1 cellular context compared by ENCODE assay signal in genomic region chr2:25982273-25982967, GRCh38.
TF ChIP-seq lines count a peak whose summit lies in the region.

Gene KIF3C (minus strand): TSS chr2:25982497. CDS start chr2:25981917, 580 bp downstream.

TF ChIP-seq in HepG2, 621 proteins besides CTCF, POLR2A, EP300 and RAD21 (continued from another document and continues in another):
- no peak for TF ChIP-seq FOXO4 (CRISPR knock-in tag; conservative IDR thresholded peaks at IDR 0.05)
- no peak for TF ChIP-seq NR1H2 (CRISPR knock-in tag; IDR thresholded peaks at IDR 0.05; ENCODE audit: borderline replicate concordance, low read depth)
- TF ChIP-seq KLF6 (CRISPR knock-in tag; IDR thresholded peaks at IDR 0.05), result no peak
- 0 out of 2 replicates have a peak, but pooled peaks have one; percentile 66 for TF ChIP-seq ZZZ3 (CRISPR knock-in tag; IDR thresholded peaks at IDR 0.05; ENCODE audit: borderline replicate concordance)
- no peak for TF ChIP-seq LBX2 (CRISPR knock-in tag; IDR thresholded peaks at IDR 0.05; ENCODE audit: borderline replicate concordance)
- TF ChIP-seq, protein P1, sequence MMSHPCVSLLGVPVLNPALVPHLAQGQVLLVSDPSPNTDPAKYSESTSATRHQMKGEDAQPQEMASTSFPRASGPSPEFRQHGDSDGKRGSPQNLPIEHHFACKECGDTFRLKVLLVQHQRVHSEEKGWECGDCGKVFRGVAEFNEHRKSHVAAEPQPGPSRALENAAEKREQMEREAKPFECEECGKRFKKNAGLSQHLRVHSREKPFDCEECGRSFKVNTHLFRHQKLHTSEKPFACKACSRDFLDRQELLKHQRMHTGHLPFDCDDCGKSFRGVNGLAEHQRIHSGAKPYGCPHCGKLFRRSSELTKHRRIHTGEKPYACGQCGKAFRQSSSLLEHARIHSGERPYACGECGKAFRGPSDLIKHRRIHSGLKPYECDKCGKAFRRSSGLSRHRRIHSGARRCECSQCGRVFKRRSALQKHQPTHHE (CRISPR knock-in tag; IDR thresholded peaks at IDR 0.05; ENCODE audit: borderline replicate concordance), result peak; percentile 55; the same call in 1 of the 2 replicates
- TF ChIP-seq ZNF260 (CRISPR knock-in tag; IDR thresholded peaks at IDR 0.05; ENCODE audit: borderline replicate concordance, low read depth), result no peak
- TF ChIP-seq, protein P2, sequence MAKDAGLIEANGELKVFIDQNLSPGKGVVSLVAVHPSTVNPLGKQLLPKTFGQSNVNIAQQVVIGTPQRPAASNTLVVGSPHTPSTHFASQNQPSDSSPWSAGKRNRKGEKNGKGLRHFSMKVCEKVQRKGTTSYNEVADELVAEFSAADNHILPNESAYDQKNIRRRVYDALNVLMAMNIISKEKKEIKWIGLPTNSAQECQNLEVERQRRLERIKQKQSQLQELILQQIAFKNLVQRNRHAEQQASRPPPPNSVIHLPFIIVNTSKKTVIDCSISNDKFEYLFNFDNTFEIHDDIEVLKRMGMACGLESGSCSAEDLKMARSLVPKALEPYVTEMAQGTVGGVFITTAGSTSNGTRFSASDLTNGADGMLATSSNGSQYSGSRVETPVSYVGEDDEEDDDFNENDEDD (CRISPR knock-in tag; IDR thresholded peaks at IDR 0.05; ENCODE audit: borderline replicate concordance), result no peak
- no peak for TF ChIP-seq ZNF709 (CRISPR knock-in tag; IDR thresholded peaks at IDR 0.05)
- TF ChIP-seq, protein P3, sequence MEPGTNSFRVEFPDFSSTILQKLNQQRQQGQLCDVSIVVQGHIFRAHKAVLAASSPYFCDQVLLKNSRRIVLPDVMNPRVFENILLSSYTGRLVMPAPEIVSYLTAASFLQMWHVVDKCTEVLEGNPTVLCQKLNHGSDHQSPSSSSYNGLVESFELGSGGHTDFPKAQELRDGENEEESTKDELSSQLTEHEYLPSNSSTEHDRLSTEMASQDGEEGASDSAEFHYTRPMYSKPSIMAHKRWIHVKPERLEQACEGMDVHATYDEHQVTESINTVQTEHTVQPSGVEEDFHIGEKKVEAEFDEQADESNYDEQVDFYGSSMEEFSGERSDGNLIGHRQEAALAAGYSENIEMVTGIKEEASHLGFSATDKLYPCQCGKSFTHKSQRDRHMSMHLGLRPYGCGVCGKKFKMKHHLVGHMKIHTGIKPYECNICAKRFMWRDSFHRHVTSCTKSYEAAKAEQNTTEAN (CRISPR knock-in tag; conservative IDR thresholded peaks at IDR 0.05), result no peak
- TF ChIP-seq MTA1 (CRISPR knock-in tag; IDR thresholded peaks at IDR 0.05; ENCODE audit: borderline replicate concordance), result peak; percentile 56; the same call in 1 of the 2 replicates
- TF ChIP-seq, protein P4, sequence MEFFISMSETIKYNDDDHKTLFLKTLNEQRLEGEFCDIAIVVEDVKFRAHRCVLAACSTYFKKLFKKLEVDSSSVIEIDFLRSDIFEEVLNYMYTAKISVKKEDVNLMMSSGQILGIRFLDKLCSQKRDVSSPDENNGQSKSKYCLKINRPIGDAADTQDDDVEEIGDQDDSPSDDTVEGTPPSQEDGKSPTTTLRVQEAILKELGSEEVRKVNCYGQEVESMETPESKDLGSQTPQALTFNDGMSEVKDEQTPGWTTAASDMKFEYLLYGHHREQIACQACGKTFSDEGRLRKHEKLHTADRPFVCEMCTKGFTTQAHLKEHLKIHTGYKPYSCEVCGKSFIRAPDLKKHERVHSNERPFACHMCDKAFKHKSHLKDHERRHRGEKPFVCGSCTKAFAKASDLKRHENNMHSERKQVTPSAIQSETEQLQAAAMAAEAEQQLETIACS (CRISPR knock-in tag; IDR thresholded peaks at IDR 0.05), result no peak
- TF ChIP-seq ZNF430 (CRISPR knock-in tag; IDR thresholded peaks at IDR 0.05), result no peak
- TF ChIP-seq ZNF644 (CRISPR knock-in tag; IDR thresholded peaks at IDR 0.05; ENCODE audit: low read depth), result no peak
- TF ChIP-seq ZNF619 (CRISPR knock-in tag; IDR thresholded peaks at IDR 0.05), result no peak
- no peak for TF ChIP-seq GZF1 (CRISPR knock-in tag; IDR thresholded peaks at IDR 0.05)
- TF ChIP-seq CREB1 (IDR thresholded peaks at IDR 0.05), result no peak
- no peak; the same call in 1 of the 2 replicates for TF ChIP-seq CREB1 (CRISPR knock-in tag; IDR thresholded peaks at IDR 0.05)
- TF ChIP-seq, protein P5, sequence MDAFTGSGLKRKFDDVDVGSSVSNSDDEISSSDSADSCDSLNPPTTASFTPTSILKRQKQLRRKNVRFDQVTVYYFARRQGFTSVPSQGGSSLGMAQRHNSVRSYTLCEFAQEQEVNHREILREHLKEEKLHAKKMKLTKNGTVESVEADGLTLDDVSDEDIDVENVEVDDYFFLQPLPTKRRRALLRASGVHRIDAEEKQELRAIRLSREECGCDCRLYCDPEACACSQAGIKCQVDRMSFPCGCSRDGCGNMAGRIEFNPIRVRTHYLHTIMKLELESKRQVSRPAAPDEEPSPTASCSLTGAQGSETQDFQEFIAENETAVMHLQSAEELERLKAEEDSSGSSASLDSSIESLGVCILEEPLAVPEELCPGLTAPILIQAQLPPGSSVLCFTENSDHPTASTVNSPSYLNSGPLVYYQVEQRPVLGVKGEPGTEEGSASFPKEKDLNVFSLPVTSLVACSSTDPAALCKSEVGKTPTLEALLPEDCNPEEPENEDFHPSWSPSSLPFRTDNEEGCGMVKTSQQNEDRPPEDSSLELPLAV (CRISPR knock-in tag; conservative IDR thresholded peaks at IDR 0.05; ENCODE audit: low read depth), result no peak
- TF ChIP-seq TFE3 (CRISPR knock-in tag; IDR thresholded peaks at IDR 0.05), result 0 out of 2 replicates have a peak, but pooled peaks have one; percentile 17
- TF ChIP-seq, protein P6, sequence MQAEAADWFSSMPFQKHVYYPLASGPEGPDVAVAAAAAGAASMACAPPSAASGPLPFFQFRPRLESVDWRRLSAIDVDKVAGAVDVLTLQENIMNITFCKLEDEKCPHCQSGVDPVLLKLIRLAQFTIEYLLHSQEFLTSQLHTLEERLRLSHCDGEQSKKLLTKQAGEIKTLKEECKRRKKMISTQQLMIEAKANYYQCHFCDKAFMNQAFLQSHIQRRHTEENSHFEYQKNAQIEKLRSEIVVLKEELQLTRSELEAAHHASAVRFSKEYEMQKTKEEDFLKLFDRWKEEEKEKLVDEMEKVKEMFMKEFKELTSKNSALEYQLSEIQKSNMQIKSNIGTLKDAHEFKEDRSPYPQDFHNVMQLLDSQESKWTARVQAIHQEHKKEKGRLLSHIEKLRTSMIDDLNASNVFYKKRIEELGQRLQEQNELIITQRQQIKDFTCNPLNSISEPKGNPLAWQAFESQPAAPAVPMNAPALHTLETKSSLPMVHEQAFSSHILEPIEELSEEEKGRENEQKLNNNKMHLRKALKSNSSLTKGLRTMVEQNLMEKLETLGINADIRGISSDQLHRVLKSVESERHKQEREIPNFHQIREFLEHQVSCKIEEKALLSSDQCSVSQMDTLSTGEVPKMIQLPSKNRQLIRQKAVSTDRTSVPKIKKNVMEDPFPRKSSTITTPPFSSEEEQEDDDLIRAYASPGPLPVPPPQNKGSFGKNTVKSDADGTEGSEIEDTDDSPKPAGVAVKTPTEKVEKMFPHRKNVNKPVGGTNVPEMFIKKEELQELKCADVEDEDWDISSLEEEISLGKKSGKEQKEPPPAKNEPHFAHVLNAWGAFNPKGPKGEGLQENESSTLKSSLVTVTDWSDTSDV (CRISPR knock-in tag; IDR thresholded peaks at IDR 0.05), result no peak; the same call in 1 of the 2 replicates
- TF ChIP-seq NFKB2 (CRISPR knock-in tag; IDR thresholded peaks at IDR 0.05; ENCODE audit: borderline replicate concordance), result no peak
- TF ChIP-seq U2AF2 (IDR thresholded peaks at IDR 0.05; ENCODE audit: low read depth, low read length), result no peak
- no peak for TF ChIP-seq ZNF737 (CRISPR knock-in tag; IDR thresholded peaks at IDR 0.05; ENCODE audit: borderline replicate concordance)
- TF ChIP-seq ZNF75D (CRISPR knock-in tag; IDR thresholded peaks at IDR 0.05; ENCODE audit: borderline replicate concordance), result no peak
- peak; percentile 96 for TF ChIP-seq ZBED4 (CRISPR knock-in tag; IDR thresholded peaks at IDR 0.05; ENCODE audit: borderline replicate concordance)
- TF ChIP-seq, protein P7, sequence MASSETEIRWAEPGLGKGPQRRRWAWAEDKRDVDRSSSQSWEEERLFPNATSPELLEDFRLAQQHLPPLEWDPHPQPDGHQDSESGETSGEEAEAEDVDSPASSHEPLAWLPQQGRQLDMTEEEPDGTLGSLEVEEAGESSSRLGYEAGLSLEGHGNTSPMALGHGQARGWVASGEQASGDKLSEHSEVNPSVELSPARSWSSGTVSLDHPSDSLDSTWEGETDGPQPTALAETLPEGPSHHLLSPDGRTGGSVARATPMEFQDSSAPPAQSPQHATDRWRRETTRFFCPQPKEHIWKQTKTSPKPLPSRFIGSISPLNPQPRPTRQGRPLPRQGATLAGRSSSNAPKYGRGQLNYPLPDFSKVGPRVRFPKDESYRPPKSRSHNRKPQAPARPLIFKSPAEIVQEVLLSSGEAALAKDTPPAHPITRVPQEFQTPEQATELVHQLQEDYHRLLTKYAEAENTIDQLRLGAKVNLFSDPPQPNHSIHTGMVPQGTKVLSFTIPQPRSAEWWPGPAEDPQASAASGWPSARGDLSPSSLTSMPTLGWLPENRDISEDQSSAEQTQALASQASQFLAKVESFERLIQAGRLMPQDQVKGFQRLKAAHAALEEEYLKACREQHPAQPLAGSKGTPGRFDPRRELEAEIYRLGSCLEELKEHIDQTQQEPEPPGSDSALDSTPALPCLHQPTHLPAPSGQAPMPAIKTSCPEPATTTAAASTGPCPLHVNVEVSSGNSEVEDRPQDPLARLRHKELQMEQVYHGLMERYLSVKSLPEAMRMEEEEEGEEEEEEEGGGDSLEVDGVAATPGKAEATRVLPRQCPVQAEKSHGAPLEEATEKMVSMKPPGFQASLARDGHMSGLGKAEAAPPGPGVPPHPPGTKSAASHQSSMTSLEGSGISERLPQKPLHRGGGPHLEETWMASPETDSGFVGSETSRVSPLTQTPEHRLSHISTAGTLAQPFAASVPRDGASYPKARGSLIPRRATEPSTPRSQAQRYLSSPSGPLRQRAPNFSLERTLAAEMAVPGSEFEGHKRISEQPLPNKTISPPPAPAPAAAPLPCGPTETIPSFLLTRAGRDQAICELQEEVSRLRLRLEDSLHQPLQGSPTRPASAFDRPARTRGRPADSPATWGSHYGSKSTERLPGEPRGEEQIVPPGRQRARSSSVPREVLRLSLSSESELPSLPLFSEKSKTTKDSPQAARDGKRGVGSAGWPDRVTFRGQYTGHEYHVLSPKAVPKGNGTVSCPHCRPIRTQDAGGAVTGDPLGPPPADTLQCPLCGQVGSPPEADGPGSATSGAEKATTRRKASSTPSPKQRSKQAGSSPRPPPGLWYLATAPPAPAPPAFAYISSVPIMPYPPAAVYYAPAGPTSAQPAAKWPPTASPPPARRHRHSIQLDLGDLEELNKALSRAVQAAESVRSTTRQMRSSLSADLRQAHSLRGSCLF (CRISPR knock-in tag; IDR thresholded peaks at IDR 0.05; ENCODE audit: borderline replicate concordance), result no peak
- no peak for TF ChIP-seq ZNF317 (CRISPR knock-in tag; IDR thresholded peaks at IDR 0.05)
- no peak for TF ChIP-seq CREBL2 (CRISPR knock-in tag; IDR thresholded peaks at IDR 0.05; ENCODE audit: borderline replicate concordance)
- no peak for TF ChIP-seq SETDB1 (CRISPR knock-in tag; IDR thresholded peaks at IDR 0.05; ENCODE audit: borderline replicate concordance)
